Comparison of ENCODE assay signal across 25 cellular contexts in genomic region chr2:172722481-172722880, GRCh38.
"Had no signal": no experiment of that assay in that cellular context is flagged by ENCODE, and none has a peak within 500 bp of the region (broad histone marks: within the 10 kb centered on the region; RNA-seq: fewer than 3 reads in every experiment).

No MANE protein-coding gene starts in this region.

- H3K9ac ChIP-seq: parathyroid adenoma had no signal

- H3K9me3 Mint-ChIP-seq: activated naive CD4-positive, alpha-beta T cell treated with anti-CD3 and anti-CD28 coated beads, Interleukin-2, amount 10 ng/mL, durations not matched to agents 7 days and 5 days; activated naive CD8-positive, alpha-beta T cell treated with anti-CD3 and anti-CD28 coated beads, Interleukin-2, amount 50 U/mL, for 24 hours; natural killer cell treated with Interleukin-12 subunit alpha and Interleukin-12 subunit beta and Interleukin-15 and Interleukin-18, amount 100 ng/mL, for 72 hours had no signal

- H3K27me3 ChIP-seq: esophagus squamous epithelium, neutrophil had no signal

- H3K4me1 ChIP-seq: esophagus squamous epithelium, parathyroid adenoma, spleen had no signal

- H3K27me3 Mint-ChIP-seq: activated naive CD8-positive, alpha-beta T cell treated with anti-CD3 and anti-CD28 coated beads, Interleukin-2, amount 50 U/mL, for 24 hours had no signal

- ATAC-seq: activated CD8-positive, alpha-beta T cell treated with anti-CD3 and anti-CD28 coated beads, Interleukin-2, amount 10 ng/mL, durations not matched to agents 7 days and 5 days; activated naive CD8-positive, alpha-beta T cell treated with anti-CD3 and anti-CD28 coated beads, Interleukin-2, amount 50 U/mL, for 24 hours; activated T-cell treated with anti-CD3 and anti-CD28 coated beads, Interleukin-2, amount 50 U/mL, for 4 hours; natural killer cell treated with Interleukin-12 subunit alpha and Interleukin-12 subunit beta and Interleukin-15 and Interleukin-18, amount 100 ng/mL, for 72 hours; sciatic nerve had no signal

- H3K9me3 ChIP-seq: esophagus squamous epithelium, neutrophil had no signal

- H3K36me3 Mint-ChIP-seq: activated naive CD4-positive, alpha-beta T cell treated with anti-CD3 and anti-CD28 coated beads, Interleukin-2, amount 10 ng/mL, durations not matched to agents 7 days and 5 days; natural killer cell treated with Interleukin-12 subunit alpha and Interleukin-12 subunit beta and Interleukin-15 and Interleukin-18, amount 100 ng/mL, for 72 hours had no signal

- H3K4me3 Mint-ChIP-seq: activated CD8-positive, alpha-beta T cell treated with anti-CD3 and anti-CD28 coated beads, Interleukin-2, amount 10 ng/mL, durations not matched to agents 7 days and 5 days; activated naive CD4-positive, alpha-beta T cell treated with anti-CD3 and anti-CD28 coated beads, Interleukin-2, amount 10 ng/mL, durations not matched to agents 7 days and 5 days; activated naive CD8-positive, alpha-beta T cell treated with anti-CD3 and anti-CD28 coated beads, Interleukin-2, amount 50 U/mL, for 24 hours; activated T-cell treated with anti-CD3 and anti-CD28 coated beads, Interleukin-2, amount 50 U/mL, for 4 hours; mesothelial cell of epicardium; natural killer cell treated with Interleukin-12 subunit alpha and Interleukin-12 subunit beta and Interleukin-15 and Interleukin-18, amount 100 ng/mL, for 72 hours had no signal

- H3K36me3 ChIP-seq: esophagus squamous epithelium, neutrophil, spleen had no signal

- H3K27ac Mint-ChIP-seq: activated CD8-positive, alpha-beta T cell treated with anti-CD3 and anti-CD28 coated beads, Interleukin-2, amount 10 ng/mL, durations not matched to agents 7 days and 5 days; activated naive CD4-positive, alpha-beta T cell treated with anti-CD3 and anti-CD28 coated beads, Interleukin-2, amount 10 ng/mL, durations not matched to agents 7 days and 5 days; activated naive CD8-positive, alpha-beta T cell treated with anti-CD3 and anti-CD28 coated beads, Interleukin-2, amount 50 U/mL, for 24 hours; mesothelial cell of epicardium; natural killer cell treated with Interleukin-12 subunit alpha and Interleukin-12 subunit beta and Interleukin-15 and Interleukin-18, amount 100 ng/mL, for 72 hours had no signal

- H3K79me2 ChIP-seq: parathyroid adenoma had no signal

- H2AFZ ChIP-seq: parathyroid adenoma had no signal

- H3K4me1 Mint-ChIP-seq: activated naive CD4-positive, alpha-beta T cell treated with anti-CD3 and anti-CD28 coated beads, Interleukin-2, amount 10 ng/mL, durations not matched to agents 7 days and 5 days; activated naive CD8-positive, alpha-beta T cell treated with anti-CD3 and anti-CD28 coated beads, Interleukin-2, amount 50 U/mL, for 24 hours; mesothelial cell of epicardium had no signal

- FAIRE-seq: endothelial cell of umbilical vein, islet of Langerhans had no signal

- H3K4me3 ChIP-seq: esophagus squamous epithelium, lung, spleen had no signal

- H3K27ac ChIP-seq: esophagus squamous epithelium, neutrophil, parathyroid adenoma, spleen had no signal

- DNase-seq: activated CD4-positive, alpha-beta T cell treated with anti-CD3 and anti-CD28 coated beads for 48 hours; activated CD4-positive, CD25-positive, alpha-beta regulatory T cell; activated CD8-positive, alpha-beta T cell treated with anti-CD3 and anti-CD28 coated beads, Interleukin-2, amount 10 ng/mL, durations not matched to agents 7 days and 5 days; activated effector memory CD4-positive, alpha-beta T cell treated with Interleukin-2 at 50 U/mL for 16 hours; activated naive CD4-positive, alpha-beta T cell treated with anti-CD3 and anti-CD28 coated beads, Interleukin-2, amount 10 ng/mL, durations not matched to agents 7 days and 5 days; activated naive CD8-positive, alpha-beta T cell treated with anti-CD3 and anti-CD28 coated beads, Interleukin-2, amount 50 U/mL, for 24 hours; activated T-cell treated with anti-CD3 and anti-CD28 coated beads, Interleukin-2, amount 50 U/mL, for 4 hours; anterior cingulate cortex; dermis blood vessel endothelial cell; effector memory CD4-positive, alpha-beta T cell; esophagus squamous epithelium; foreskin fibroblast; glutamatergic neuron; hippocampal formation; spleen; stimulated activated naive CD4-positive, alpha-beta T cell; T-helper 9 cell had no signal
